26 cellular contexts compared by ENCODE assay signal in the genomic region with DNA sequence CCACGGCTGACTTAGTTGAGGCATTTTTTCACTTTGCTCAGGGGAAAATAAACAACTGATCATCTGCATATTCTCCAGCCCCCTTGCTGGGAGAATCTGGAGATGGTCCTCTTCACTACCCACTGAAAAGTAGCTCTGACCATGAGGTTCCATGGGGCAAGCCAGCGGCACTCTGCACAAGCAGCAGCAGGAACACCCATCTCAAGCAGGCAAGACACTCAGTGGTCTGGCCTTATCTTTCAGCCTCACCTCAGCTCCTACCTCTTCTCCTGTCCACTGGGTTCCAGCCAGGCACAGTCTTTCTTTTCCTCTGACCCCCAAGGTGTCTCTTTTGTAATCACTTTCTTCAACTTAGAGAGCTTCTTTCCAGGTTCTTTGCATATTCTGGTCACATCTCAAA.
DNase-seq lines count a peak whose midpoint lies in the region; ATAC-seq and TF ChIP-seq lines count a peak whose summit lies in the region.
"Had no signal": no experiment of that assay in that cellular context is flagged by ENCODE, and none has a peak within 500 bp of the region (broad histone marks: within the 10 kb centered on the region; RNA-seq: fewer than 3 reads in every experiment).

No MANE protein-coding gene starts in this region.

- H3K9ac ChIP-seq in SK-N-SH (no peak overlapping the region), endodermal cell (ENCODE audit: extremely low read depth, low read length, poor library complexity, severe bottlenecking) (no peak overlapping the region), trophoblast cell (ENCODE audit: low read length) (peak overlapping the region; percentile 79)
- H3K9ac ChIP-seq: BLaER1 had no signal

- H3K23ac ChIP-seq in trophoblast cell (ENCODE audit: low read length) = no peak overlapping the region

- no peak overlapping the region for H4K91ac ChIP-seq in trophoblast cell (ENCODE audit: low read depth, low read length)

- H2BK120ac ChIP-seq in trophoblast cell (ENCODE audit: insufficient read depth, low read length, poor library complexity) = no peak overlapping the region

- POLR2A ChIA-PET in SK-N-SH (lab: Yijun Ruan, JAX) = no interaction called here

- no peaks in the 10 kb centered on the region for H3K79me1 ChIP-seq in trophoblast cell (ENCODE audit: low read length)

- H4K12ac ChIP-seq in trophoblast cell (ENCODE audit: low read depth, low read length) = no peak overlapping the region

- no peak for TF ChIP-seq EP300 in SK-N-SH (IDR thresholded peaks at IDR 0.05; ENCODE audit: borderline replicate concordance in 1 of 2, low read depth in 1 of 2, low read length in 1 of 2)

- no peaks in the 10 kb centered on the region for H3K79me2 ChIP-seq in SK-N-SH (ENCODE audit: insufficient read depth)
- H3K79me2 ChIP-seq in ACC112 (ENCODE audit: control insufficient read depth, insufficient read depth, low read length, unreplicated experiment) = no peaks in the 10 kb centered on the region
- no peaks in the 10 kb centered on the region for H3K79me2 ChIP-seq in trophoblast cell (ENCODE audit: control insufficient read depth, insufficient read depth, low read length, poor library complexity)

- peaks cover 20% of the 10 kb centered on the region for H3K4me1 Mint-ChIP-seq in endodermal cell
- H3K4me1 Mint-ChIP-seq: CD14-positive monocyte; CD4-positive, alpha-beta memory T cell; CD4-positive, CD25-positive, alpha-beta regulatory T cell; CD8-positive, alpha-beta memory T cell had no signal

- H3K4me3 Mint-ChIP-seq in endodermal cell = no peak overlapping the region
- H3K4me3 Mint-ChIP-seq: CD14-positive monocyte; CD4-positive, alpha-beta memory T cell; CD4-positive, CD25-positive, alpha-beta regulatory T cell; CD8-positive, alpha-beta memory T cell had no signal

- no peak overlapping the region for H2BK12ac ChIP-seq in trophoblast cell (ENCODE audit: low read length)

- no peak overlapping the region for H3K4ac ChIP-seq in trophoblast cell (ENCODE audit: low read depth, low read length)

- no peaks in the 10 kb centered on the region for H3K27me3 Mint-ChIP-seq in endodermal cell (ENCODE audit: insufficient read depth)
- H3K27me3 Mint-ChIP-seq: CD4-positive, alpha-beta memory T cell; CD4-positive, CD25-positive, alpha-beta regulatory T cell had no signal

- H3K27ac Mint-ChIP-seq in endodermal cell = no peak overlapping the region
- H3K27ac Mint-ChIP-seq: CD4-positive, alpha-beta memory T cell; CD4-positive, CD25-positive, alpha-beta regulatory T cell; CD8-positive, alpha-beta memory T cell had no signal

- no peak overlapping the region for H2AFZ ChIP-seq in SK-N-SH (ENCODE audit: low read depth)
- H2AFZ ChIP-seq in ACC112 (ENCODE audit: low read length, unreplicated experiment) = peak overlapping the region; percentile 30
- no peak overlapping the region for H2AFZ ChIP-seq in trophoblast cell (ENCODE audit: insufficient read depth, low read length, poor library complexity)

- CTCF ChIA-PET in SK-N-SH (lab: Yijun Ruan, JAX) = no interaction called here

- no peak for DNase-seq in SK-N-SH
- DNase-seq in endodermal cell = peak; percentile 57
- DNase-seq in trophoblast cell = no peak
- no peak for DNase-seq in NCI-H2196 treated with DMSO at 0.1 percent for 48 hours (lab: John Stamatoyannopoulos, UW; ENCODE audit: unreplicated experiment)
- no peak for DNase-seq in NCI-H345 treated with DMSO at 0.1 percent for 48 hours (lab: John Stamatoyannopoulos, UW; ENCODE audit: unreplicated experiment)
- DNase-seq: ACHN; BE2C; C1 segment of cervical spinal cord; CD4-positive, alpha-beta memory T cell; CD4-positive, CD25-positive, alpha-beta regulatory T cell; CD8-positive, alpha-beta memory T cell; COR-L47; DMS 273 treated with DMSO at 0.1 percent for 48 hours; DMS153; DMS53; DMS79; DND-41; EL; GDM1 had no signal

- peak overlapping the region; percentile 21; the same call in 1 of the 2 replicates for H3K4me2 ChIP-seq in SK-N-SH
- H3K4me2 ChIP-seq in trophoblast cell (ENCODE audit: low read length) = no peak overlapping the region
- H3K4me2 ChIP-seq: A549, BLaER1 had no signal

- H3F3A ChIP-seq in SK-N-SH (replicated peaks; ENCODE audit: insufficient read depth) = no peaks in the 10 kb centered on the region

- H3K4me1 ChIP-seq in SK-N-SH (ENCODE audit: control insufficient read depth in 1 of 2, insufficient read depth in 2 of 2, low read depth in 1 of 2, low read length in 1 of 2) = no peaks in the 10 kb centered on the region; a peak in 1 of 4 replicates
- H3K4me1 ChIP-seq in ACC112 (ENCODE audit: control insufficient read depth, insufficient read depth, low read length, unreplicated experiment) = no peaks in the 10 kb centered on the region
- no peaks in the 10 kb centered on the region for H3K4me1 ChIP-seq in endodermal cell (ENCODE audit: control insufficient read depth, insufficient read depth, low read length)
- no peaks in the 10 kb centered on the region for H3K4me1 ChIP-seq in trophoblast cell (ENCODE audit: control insufficient read depth in 1 of 2, insufficient read depth in 2 of 2, low read length in 2 of 2)
- H3K4me1 ChIP-seq: A549, BE2C, BLaER1 had no signal

- no peaks in the 10 kb centered on the region for H3K9me2 ChIP-seq in SK-N-SH

- no peaks in the 10 kb centered on the region for H3K9me3 Mint-ChIP-seq in endodermal cell

- H3K36me3 ChIP-seq in SK-N-SH (replicated peaks in 1 of 2; ENCODE audit: control insufficient read depth in 1 of 2, insufficient read depth in 2 of 2, low read length in 1 of 2) (no peaks in the 10 kb centered on the region), ACC112 (ENCODE audit: insufficient read depth, low read length) (no peaks in the 10 kb centered on the region), endodermal cell (ENCODE audit: control insufficient read depth, insufficient read depth, low read length) (no peaks in the 10 kb centered on the region), trophoblast cell (ENCODE audit: control insufficient read depth in 1 of 2, insufficient read depth in 2 of 2, low read length in 2 of 2) (no peaks in the 10 kb centered on the region)
- H3K36me3 ChIP-seq: BE2C, BLaER1 had no signal

- no peak overlapping the region for H4K8ac ChIP-seq in trophoblast cell (ENCODE audit: low read depth, low read length)

- H3K4me3 ChIP-seq in SK-N-SH (ENCODE audit: low read depth in 2 of 2, low read length in 1 of 2) (no peak overlapping the region), ACC112 (ENCODE audit: low read depth, low read length) (no peak overlapping the region), endodermal cell (ENCODE audit: low read length) (no peak overlapping the region), trophoblast cell (ENCODE audit: low read depth, low read length) (no peak overlapping the region)
- H3K4me3 ChIP-seq: A549, BLaER1, GM12878 had no signal

- no peak overlapping the region for H3K27ac ChIP-seq in SK-N-SH (ENCODE audit: low read depth in 2 of 2, low read length in 1 of 2)
- H3K27ac ChIP-seq in ACC112 (ENCODE audit: low read depth, low read length) = no peak overlapping the region
- H3K27ac ChIP-seq in endodermal cell (ENCODE audit: low read depth, low read length) = no peak overlapping the region
- H3K27ac ChIP-seq in trophoblast cell (ENCODE audit: low read depth, low read length) = no peak overlapping the region
- H3K27ac ChIP-seq: 22Rv1, A549, BLaER1 had no signal

- no peak overlapping the region for H3K14ac ChIP-seq in trophoblast cell (ENCODE audit: low read length)

- no peak for TF ChIP-seq RAD21 in SK-N-SH (IDR thresholded peaks at IDR 0.05; ENCODE audit: low read length)

- no peak for TF ChIP-seq CTCF in SK-N-SH (IDR thresholded peaks at IDR 0.05)
- no peak for TF ChIP-seq CTCF in endodermal cell (conservative IDR thresholded peaks at IDR 0.05)

- no peak overlapping the region for H3K18ac ChIP-seq in trophoblast cell (ENCODE audit: low read length)

- WGBS in SK-N-SH (ENCODE audit: low lambda C conversion rate) = 39% methylated on average over 2 of the region's 2 CpGs
- WGBS in endodermal cell (ENCODE audit: insufficient coverage in 1 of 2, insufficient read length in 1 of 2), 2 experiments = 89% methylated on average over 2 of the region's 2 CpGs; no CpG with 5 or more reads in 1 of the 2 experiments
- no CpG with 5 or more reads among the region's 2 CpGs for WGBS in trophoblast cell (ENCODE audit: extremely low coverage, insufficient coverage, insufficient read length)

- no peak overlapping the region for H2BK5ac ChIP-seq in trophoblast cell (ENCODE audit: low read depth, low read length, poor library complexity)

- H4K20me1 ChIP-seq in SK-N-SH (ENCODE audit: insufficient read depth) = no peaks in the 10 kb centered on the region
- H4K20me1 ChIP-seq: BLaER1 had no signal

- ATAC-seq in SK-N-SH treated with all-trans-retinoic acid at 6 μM for 48 hours = no peak
- ATAC-seq: A549, GM12878 had no signal

- H3K36me3 Mint-ChIP-seq in endodermal cell (ENCODE audit: low read depth) = no peaks in the 10 kb centered on the region
- H3K36me3 Mint-ChIP-seq: CD14-positive monocyte; CD4-positive, alpha-beta memory T cell; CD4-positive, CD25-positive, alpha-beta regulatory T cell; CD8-positive, alpha-beta memory T cell had no signal

- H2AK5ac ChIP-seq in trophoblast cell (ENCODE audit: low read length) = no peak overlapping the region

- H3K9me3 ChIP-seq in SK-N-SH (no peaks in the 10 kb centered on the region), endodermal cell (ENCODE audit: control insufficient read depth, low read length) (no peaks in the 10 kb centered on the region), trophoblast cell (ENCODE audit: insufficient read depth, low read depth, low read length) (no peaks in the 10 kb centered on the region)
- H3K9me3 ChIP-seq: A549, BE2C, BLaER1 had no signal

- H3K27me3 ChIP-seq in SK-N-SH (ENCODE audit: insufficient read depth) = no peaks in the 10 kb centered on the region
- no peaks in the 10 kb centered on the region for H3K27me3 ChIP-seq in ACC112 (ENCODE audit: insufficient read depth, low read length)
- H3K27me3 ChIP-seq in endodermal cell (ENCODE audit: control insufficient read depth, insufficient read depth, low read length, poor library complexity, severe bottlenecking) = no peaks in the 10 kb centered on the region
- H3K27me3 ChIP-seq in trophoblast cell (ENCODE audit: insufficient read depth, low read length) = no peaks in the 10 kb centered on the region
- H3K27me3 ChIP-seq: BE2C, BLaER1 had no signal

TF ChIP-seq in SK-N-SH treated with all-trans-retinoic acid at 6 μM for 48 hours, 23 proteins besides CTCF, POLR2A, EP300 and RAD21 (continues in another document):
- TF ChIP-seq CSDC2 (CRISPR knock-in tag; IDR thresholded peaks at IDR 0.05) = no peak
